ENCODE assay signal across 17 cellular contexts in the genomic region with DNA sequence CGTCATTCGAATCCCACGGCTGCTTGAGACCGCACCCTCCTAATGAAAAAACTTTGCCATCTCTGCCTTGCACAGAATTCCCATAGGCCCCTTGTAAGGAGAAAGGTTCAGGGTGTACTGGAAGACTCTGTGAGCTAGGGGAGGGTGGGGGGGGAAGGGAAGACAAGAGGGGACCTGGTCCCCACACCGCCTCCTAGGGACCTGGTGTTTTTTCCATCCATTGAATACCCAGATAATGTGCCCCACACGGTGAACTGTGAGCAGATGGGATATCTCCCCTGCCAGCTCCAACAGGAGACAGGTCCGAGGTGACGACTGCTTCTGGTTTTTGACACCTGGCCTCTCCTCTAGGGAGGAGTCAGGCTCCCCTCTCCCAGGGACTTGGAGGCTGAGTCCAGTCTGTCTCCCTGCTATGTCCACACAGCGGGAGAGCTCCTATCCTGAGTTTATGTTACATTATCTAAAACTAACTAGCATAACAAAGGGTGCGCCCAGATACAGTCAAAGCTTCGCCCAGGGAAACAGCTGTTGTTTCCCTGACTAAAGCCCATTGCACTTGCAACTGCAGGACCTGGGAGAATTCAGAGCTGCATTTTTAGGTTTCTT. TPM values are rescaled to one million over a fixed set of nuclear protein-coding genes. Genes with fewer than 3 reads are reported as not detected.
DNase-seq lines count a peak whose midpoint lies in the region; ATAC-seq and TF ChIP-seq lines count a peak whose summit lies in the region.
"Had no signal": no experiment of that assay in that cellular context is flagged by ENCODE, and none has a peak within 500 bp of the region (broad histone marks: within the 10 kb centered on the region; RNA-seq: fewer than 3 reads in every experiment).

No MANE protein-coding gene starts in this region.

- TF ChIP-seq EP300 in transverse colon (IDR thresholded peaks at IDR 0.05; ENCODE audit: low read depth), result no peak

- ATAC-seq in RWPE2 (ENCODE audit: low read depth) (no peak), HG03025 (IDR thresholded peaks at IDR 0.05; ENCODE audit: low FRiP score, unreplicated experiment) (no peak)

- no peak overlapping the region for H3K27ac Mint-ChIP-seq in activated naive CD4-positive, alpha-beta T cell treated with anti-CD3 and anti-CD28 coated beads, Interleukin-2, amount 50 U/mL, for 24 hours
- H3K27ac Mint-ChIP-seq: activated B cell treated with CpG ODN at 0.5 μM for 24 hours had no signal

- WGBS in transverse colon (ENCODE audit: low coverage in 1 of 2), 2 donors, result 48 to 58% methylated on average over 7 to 11 of the region's 11 CpGs

- in situ Hi-C loops in transverse colon (cut with MboI; ENCODE audit: low pct_ligation_motif_present in 1 of 4, low pct_unique_long_range_greater_than_20kb in 1 of 4, low sequenced_read_pairs in 3 of 4), result no loop called here

- H3K9me3 Mint-ChIP-seq in activated naive CD4-positive, alpha-beta T cell treated with anti-CD3 and anti-CD28 coated beads, Interleukin-2, amount 50 U/mL, for 24 hours, result no peaks in the 10 kb centered on the region
- H3K9me3 Mint-ChIP-seq: activated B cell treated with CpG ODN at 0.5 μM for 24 hours had no signal

- intact Hi-C loops in transverse colon (cut with DNase I; ENCODE audit: low total_unique reads), result no loop called here

- TF ChIP-seq CTCF in RWPE2 (IDR thresholded peaks at IDR 0.05; ENCODE audit: poor library complexity, severe bottlenecking) (no peak), transverse colon (IDR thresholded peaks at IDR 0.05) (no peak)

- peak overlapping the region; percentile 7 for H3K4me3 Mint-ChIP-seq in activated naive CD4-positive, alpha-beta T cell treated with anti-CD3 and anti-CD28 coated beads, Interleukin-2, amount 50 U/mL, for 24 hours
- H3K4me3 Mint-ChIP-seq: activated B cell treated with CpG ODN at 0.5 μM for 24 hours had no signal

- peaks cover 4% of the 10 kb centered on the region for H3K27me3 Mint-ChIP-seq in activated naive CD4-positive, alpha-beta T cell treated with anti-CD3 and anti-CD28 coated beads, Interleukin-2, amount 50 U/mL, for 24 hours

- peaks cover 22% of the 10 kb centered on the region for H3K36me3 ChIP-seq in RWPE2 (ENCODE audit: low read depth)
- H3K36me3 ChIP-seq in transverse colon, result no peaks in the 10 kb centered on the region

- no peak for TF ChIP-seq POLR2A in transverse colon (IDR thresholded peaks at IDR 0.05)

- H3K4me3 ChIP-seq in RWPE2 (ENCODE audit: severe bottlenecking) (peak overlapping the region; percentile 81), transverse colon (peak overlapping the region in 3 of 4 donors; percentile 66 to 89 (median 86))

- no peaks in the 10 kb centered on the region for H3K36me3 Mint-ChIP-seq in activated naive CD4-positive, alpha-beta T cell treated with anti-CD3 and anti-CD28 coated beads, Interleukin-2, amount 50 U/mL, for 24 hours

- DNase-seq in activated naive CD4-positive, alpha-beta T cell treated with anti-CD3 and anti-CD28 coated beads, Interleukin-2, amount 50 U/mL, for 16 hours, result no peak
- DNase-seq in RWPE2 (ENCODE audit: low spot score) (no peak), iPS-NIHi11 (ENCODE audit: low spot score) (peak; percentile 27), transverse colon (peak; percentile 28), midbrain (lab: John Stamatoyannopoulos, UW) (no peak), NCI-H2029 (lab: John Stamatoyannopoulos, UW) (no peak)
- DNase-seq: activated B cell treated with CpG ODN at 0.5 μM for 24 hours; Karpas-422; NCI-H1417; stimulated activated naive CD4-positive, alpha-beta T cell had no signal

- no peak overlapping the region for H3K27ac ChIP-seq in RWPE2 (ENCODE audit: poor library complexity, severe bottlenecking)
- H3K27ac ChIP-seq in transverse colon, result peak overlapping the region; percentile 78 to 96 (median 93)
- H3K27ac ChIP-seq: parathyroid adenoma had no signal

- H3K27me3 ChIP-seq in RWPE2 (ENCODE audit: insufficient read depth, poor library complexity, severe bottlenecking) (no peaks in the 10 kb centered on the region), transverse colon (peaks cover 25% of the 10 kb centered on the region)

- H3K4me1 ChIP-seq in RWPE2 (ENCODE audit: insufficient read depth, poor library complexity, severe bottlenecking) (no peaks in the 10 kb centered on the region), transverse colon (peaks cover 0 to 21% (median 17%) of the 10 kb centered on the region in 4 donors)
- H3K4me1 ChIP-seq: parathyroid adenoma had no signal

- no peaks in the 10 kb centered on the region for H3K9me3 ChIP-seq in RWPE2 (ENCODE audit: severe bottlenecking)
- no peaks in the 10 kb centered on the region for H3K9me3 ChIP-seq in transverse colon

- H3K4me1 Mint-ChIP-seq in activated naive CD4-positive, alpha-beta T cell treated with anti-CD3 and anti-CD28 coated beads, Interleukin-2, amount 50 U/mL, for 24 hours, result no peaks in the 10 kb centered on the region

RNA-seq across cellular contexts. Expression of a gene that starts 1.8 kb away (rescaled TPM):
- 100 to 1,000 TPM; 113 to 381 (median 164) TPM for total RNA-seq in transverse colon
- total RNA-seq: activated B cell treated with CpG ODN at 0.5 μM for 24 hours; activated CD8-positive, alpha-beta memory T cell treated with anti-CD3 and anti-CD28 coated beads for 36 hours; NCI-H460 had no signal

RNA-seq across cellular contexts. Expression of a gene that starts 50.8 kb away (rescaled TPM):
- 1 to 10 TPM in 1 of 4 donors, under 1 TPM in 2, not detected in 1; 0.37 to 3.4 (median 0.79) TPM for total RNA-seq in transverse colon
- total RNA-seq: activated B cell treated with CpG ODN at 0.5 μM for 24 hours; activated CD8-positive, alpha-beta memory T cell treated with anti-CD3 and anti-CD28 coated beads for 36 hours; glomerular endothelial cell; urinary bladder had no signal

Comparison
In these comparisons a context has a peak if more than half of its experiments do, and no peak if none do; other contexts are left out.
1. DNase-seq: peak in iPS-NIHi11 (single experiment) and transverse colon (single experiment); none in activated naive CD4-positive, alpha-beta T cell treated with anti-CD3 and anti-CD28 coated beads, Interleukin-2, amount 50 U/mL, for 16 hours (single experiment), RWPE2 (single experiment), midbrain (single experiment) and NCI-H2029 (single experiment).